19 cellular contexts compared by ENCODE assay signal in the genomic region with DNA sequence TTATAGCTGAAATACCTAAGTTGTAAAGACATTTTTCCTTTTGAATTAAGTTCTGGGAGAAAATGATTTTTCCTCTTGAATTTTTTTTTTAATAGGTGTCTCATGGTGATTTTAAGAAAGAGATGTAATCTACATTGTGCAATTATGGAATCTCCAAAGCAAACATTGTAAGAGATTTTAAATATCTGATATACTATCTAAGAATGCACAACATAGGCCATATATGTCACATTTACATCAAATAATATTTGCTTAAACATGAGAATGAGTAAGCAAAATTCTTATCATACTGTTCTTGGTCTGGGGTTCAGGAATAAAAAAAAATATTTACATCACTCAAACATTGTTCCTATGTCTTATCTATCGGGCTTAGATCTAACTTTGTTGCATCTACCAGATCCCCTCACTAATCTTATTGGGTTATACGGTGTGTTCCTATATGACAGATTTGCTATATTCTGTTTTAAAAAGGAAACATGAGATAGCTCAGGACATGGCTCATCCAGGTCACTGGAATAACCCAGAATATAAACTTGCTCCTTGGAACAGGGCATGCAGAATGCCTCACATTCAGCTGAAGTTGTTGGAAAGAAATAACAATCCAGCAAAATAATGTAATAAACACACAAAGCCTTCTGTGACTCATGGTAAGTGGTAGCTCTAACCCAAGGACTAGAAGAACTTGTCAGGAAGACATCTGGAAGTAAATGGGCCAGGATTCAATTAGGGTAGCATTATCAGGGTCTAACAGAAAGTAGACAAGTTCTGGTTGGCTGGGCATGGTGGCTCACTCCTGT.
DNase-seq lines count a peak whose midpoint lies in the region; ATAC-seq and TF ChIP-seq lines count a peak whose summit lies in the region.
"Had no signal": no experiment of that assay in that cellular context is flagged by ENCODE, and none has a peak within 500 bp of the region (broad histone marks: within the 10 kb centered on the region; RNA-seq: fewer than 3 reads in every experiment).

No MANE protein-coding gene starts in this region.

- no peak overlapping the region for H3K4me3 Mint-ChIP-seq in activated CD8-positive, alpha-beta T cell treated with anti-CD3 and anti-CD28 coated beads, Interleukin-2, amount 10 ng/mL, durations not matched to agents 7 days and 5 days
- H3K4me3 Mint-ChIP-seq: B cell; CD14-positive monocyte; CD4-positive, alpha-beta T cell; CD8-positive, alpha-beta memory T cell; HFFc6 had no signal

- ATAC-seq in HG02571 (IDR thresholded peaks at IDR 0.05; ENCODE audit: unreplicated experiment), result no peak
- ATAC-seq in activated CD8-positive, alpha-beta T cell treated with anti-CD3 and anti-CD28 coated beads, Interleukin-2, amount 10 ng/mL, durations not matched to agents 7 days and 5 days, result no peak
- ATAC-seq in HG02610 (IDR thresholded peaks at IDR 0.05; ENCODE audit: unreplicated experiment), result no peak
- ATAC-seq: GM12878 had no signal

- TF ChIP-seq CTCF in BE2C (IDR thresholded peaks at IDR 0.05; ENCODE audit: low read depth, low read length), result no peak

- CTCF ChIA-PET in activated CD8-positive, alpha-beta T cell treated with anti-CD3 and anti-CD28 coated beads, Interleukin-2, amount 10 ng/mL, durations not matched to agents 7 days and 5 days (lab: Charles Lee), result no interaction called here

- H3K27ac Mint-ChIP-seq in activated CD8-positive, alpha-beta T cell treated with anti-CD3 and anti-CD28 coated beads, Interleukin-2, amount 10 ng/mL, durations not matched to agents 7 days and 5 days, result no peak overlapping the region
- H3K27ac Mint-ChIP-seq: B cell; CD14-positive monocyte; CD4-positive, alpha-beta T cell; CD8-positive, alpha-beta memory T cell; HFFc6 had no signal

- H3K9me3 ChIP-seq in BE2C, result no peaks in the 10 kb centered on the region
- H3K9me3 ChIP-seq: BLaER1 treated with 17β-estradiol and CSF1 and Interleukin-3, amounts not matched to agents 10 nM and 100 nM; HAP-1 had no signal

- DNase-seq in BE2C (peak; percentile 61), NCI-H460 (ENCODE audit: extremely low read depth, low read depth) (peak; percentile 20), amniotic epithelial cell (ENCODE audit: low read depth) (peak; percentile 15)
- no peak for DNase-seq in activated CD8-positive, alpha-beta T cell treated with anti-CD3 and anti-CD28 coated beads, Interleukin-2, amount 10 ng/mL, durations not matched to agents 7 days and 5 days
- DNase-seq: CD4-positive, alpha-beta T cell; CD8-positive, alpha-beta memory T cell; DMS 273 treated with DMSO at 0.1 percent for 48 hours; DMS79; EL; GDM1; GM23248; HFFc6 had no signal

- peaks cover 23% of the 10 kb centered on the region for H3K4me1 ChIP-seq in BE2C
- H3K4me1 ChIP-seq: BLaER1 treated with 17β-estradiol and CSF1 and Interleukin-3, amounts not matched to agents 10 nM and 100 nM had no signal

- POLR2A ChIA-PET in activated CD8-positive, alpha-beta T cell treated with anti-CD3 and anti-CD28 coated beads, Interleukin-2, amount 10 ng/mL, durations not matched to agents 7 days and 5 days (lab: Charles Lee), result no interaction called here

- H3K9me3 Mint-ChIP-seq in activated CD8-positive, alpha-beta T cell treated with anti-CD3 and anti-CD28 coated beads, Interleukin-2, amount 10 ng/mL, durations not matched to agents 7 days and 5 days (ENCODE audit: insufficient read depth), result no peaks in the 10 kb centered on the region
- H3K9me3 Mint-ChIP-seq: CD4-positive, alpha-beta T cell; HFFc6 had no signal

- no peaks in the 10 kb centered on the region for H3K27me3 ChIP-seq in BE2C
- H3K27me3 ChIP-seq: BLaER1 treated with 17β-estradiol and CSF1 and Interleukin-3, amounts not matched to agents 10 nM and 100 nM had no signal

- H3K4me1 Mint-ChIP-seq in activated CD8-positive, alpha-beta T cell treated with anti-CD3 and anti-CD28 coated beads, Interleukin-2, amount 10 ng/mL, durations not matched to agents 7 days and 5 days (ENCODE audit: low read depth), result no peaks in the 10 kb centered on the region
- H3K4me1 Mint-ChIP-seq: B cell; CD14-positive monocyte; CD8-positive, alpha-beta memory T cell had no signal

- H3K4me3 ChIP-seq in BE2C (ENCODE audit: low read depth, low read length), result no peak overlapping the region
- H3K4me3 ChIP-seq: BLaER1 treated with 17β-estradiol and CSF1 and Interleukin-3, amounts not matched to agents 10 nM and 100 nM; GM12878; GM23248; HAP-1 had no signal

- H3K27me3 Mint-ChIP-seq in activated CD8-positive, alpha-beta T cell treated with anti-CD3 and anti-CD28 coated beads, Interleukin-2, amount 10 ng/mL, durations not matched to agents 7 days and 5 days (ENCODE audit: low read depth), result no peaks in the 10 kb centered on the region
- H3K27me3 Mint-ChIP-seq: B cell; CD4-positive, alpha-beta T cell; CD8-positive, alpha-beta memory T cell had no signal

- H3K36me3 Mint-ChIP-seq in activated CD8-positive, alpha-beta T cell treated with anti-CD3 and anti-CD28 coated beads, Interleukin-2, amount 10 ng/mL, durations not matched to agents 7 days and 5 days (ENCODE audit: low read depth), result no peaks in the 10 kb centered on the region
- H3K36me3 Mint-ChIP-seq: CD14-positive monocyte; CD8-positive, alpha-beta memory T cell had no signal

- H3K36me3 ChIP-seq in BE2C, result no peaks in the 10 kb centered on the region
- H3K36me3 ChIP-seq: BLaER1 treated with 17β-estradiol and CSF1 and Interleukin-3, amounts not matched to agents 10 nM and 100 nM; HAP-1 had no signal
